In genomic region chr7:130386876-130387275, GRCh38 we compare ENCODE assay signal across 22 cellular contexts. TPM values are rescaled to one million over a fixed set of nuclear protein-coding genes. Genes with fewer than 3 reads are reported as not detected.
"Had no signal": no experiment of that assay in that cellular context is flagged by ENCODE, and none has a peak within 500 bp of the region (broad histone marks: within the 10 kb centered on the region; RNA-seq: fewer than 3 reads in every experiment).

No MANE protein-coding gene starts in this region.

- H3K27ac Mint-ChIP-seq: activated CD4-positive, alpha-beta memory T cell treated with anti-CD3 and anti-CD28 coated beads, Interleukin-2, amount 10 ng/mL, durations not matched to agents 7 days and 5 days; activated naive CD8-positive, alpha-beta T cell; mesothelial cell of epicardium had no signal

- H3K9me3 Mint-ChIP-seq: activated CD4-positive, alpha-beta memory T cell treated with anti-CD3 and anti-CD28 coated beads, Interleukin-2, amount 10 ng/mL, durations not matched to agents 7 days and 5 days had no signal

- ATAC-seq: lower lobe of right lung had no signal

- H3K4me1 ChIP-seq: lower lobe of right lung, transverse colon, uterus had no signal

- H3K27ac ChIP-seq: dorsolateral prefrontal cortex, lower lobe of right lung, transverse colon, uterus had no signal

- H3K9me3 ChIP-seq: lower lobe of right lung, transverse colon, uterus had no signal

- H3K27me3 Mint-ChIP-seq: activated CD4-positive, alpha-beta memory T cell treated with anti-CD3 and anti-CD28 coated beads, Interleukin-2, amount 10 ng/mL, durations not matched to agents 7 days and 5 days; activated naive CD8-positive, alpha-beta T cell had no signal

- H3K4me1 Mint-ChIP-seq: activated CD4-positive, alpha-beta memory T cell treated with anti-CD3 and anti-CD28 coated beads, Interleukin-2, amount 10 ng/mL, durations not matched to agents 7 days and 5 days had no signal

- H3K4me3 Mint-ChIP-seq: activated CD4-positive, alpha-beta memory T cell treated with anti-CD3 and anti-CD28 coated beads, Interleukin-2, amount 10 ng/mL, durations not matched to agents 7 days and 5 days; activated naive CD8-positive, alpha-beta T cell; mesothelial cell of epicardium had no signal

- DNase-seq: activated CD4-positive, alpha-beta memory T cell treated with anti-CD3 and anti-CD28 coated beads, Interleukin-2, amount 10 ng/mL, durations not matched to agents 7 days and 5 days; activated CD4-positive, alpha-beta T cell treated with anti-CD3 and anti-CD28 coated beads for 48 hours; activated CD4-positive, CD25-positive, alpha-beta regulatory T cell; activated gamma-delta T cell; amygdala; caudate nucleus; dorsolateral prefrontal cortex; foreskin melanocyte; glutamatergic neuron; hippocampal formation; lower lobe of right lung; stimulated activated CD4-positive, alpha-beta T cell treated with anti-CD3 and anti-CD28 coated beads, Interleukin-2, amount 100 ng/mL, for 24 hours; stimulated activated naive CD4-positive, alpha-beta T cell treated with Interleukin-2 at 50 U/mL for 16 hours; T-helper 1 cell; T-helper 9 cell; transverse colon; uterus had no signal

- H3K27me3 ChIP-seq: dorsolateral prefrontal cortex, transverse colon, uterus had no signal

- H3K36me3 ChIP-seq: lower lobe of right lung, transverse colon, uterus had no signal

- H3K4me3 ChIP-seq: dorsolateral prefrontal cortex, lower lobe of right lung, transverse colon, uterus had no signal

RNA-seq across cellular contexts. Expression of gene CPA1, which starts 6.6 kb away (rescaled TPM):
- total RNA-seq: activated CD4-positive, alpha-beta memory T cell treated with anti-CD3 and anti-CD28 coated beads, Interleukin-2, amount 10 ng/mL, durations not matched to agents 7 days and 5 days; osteocyte; transverse colon had no signal
- polyA plus RNA-seq: neural cell had no signal

RNA-seq across cellular contexts. Expression of gene CPA5, which starts 42.3 kb away (rescaled TPM):
- total RNA-seq: activated CD4-positive, alpha-beta memory T cell treated with anti-CD3 and anti-CD28 coated beads, Interleukin-2, amount 10 ng/mL, durations not matched to agents 7 days and 5 days; fibroblast of lung; lower lobe of right lung; mesothelial cell of epicardium; transverse colon; uterus had no signal
- polyA plus RNA-seq: fibroblast of lung, neural cell had no signal
